ENCODE assay signal across 1 cellular context in genomic region chr19:8340341-8341096, GRCh38.
TF ChIP-seq lines count a peak whose summit lies in the region.

No MANE protein-coding gene starts in this region.

TF ChIP-seq in HepG2, 621 proteins besides CTCF, POLR2A, EP300 and RAD21 (continued from another document and continues in another):
- TF ChIP-seq SPEN (CRISPR knock-in tag; IDR thresholded peaks at IDR 0.05; ENCODE audit: low read depth) (no peak), SAFB2 (CRISPR knock-in tag; IDR thresholded peaks at IDR 0.05; ENCODE audit: borderline replicate concordance, low read depth) (no peak), MTF2 (CRISPR knock-in tag; IDR thresholded peaks at IDR 0.05; ENCODE audit: borderline replicate concordance) (no peak), ZNF101 (CRISPR knock-in tag; IDR thresholded peaks at IDR 0.05; ENCODE audit: borderline replicate concordance, low read depth) (no peak), ZNF501 (CRISPR knock-in tag; IDR thresholded peaks at IDR 0.05) (0 out of 2 replicates have a peak, but pooled peaks have one; percentile 20), CENPT (CRISPR knock-in tag; IDR thresholded peaks at IDR 0.05; ENCODE audit: low read depth) (no peak), SKI (IDR thresholded peaks at IDR 0.05; ENCODE audit: partially characterized antibody) (no peak), SP4 (CRISPR knock-in tag; IDR thresholded peaks at IDR 0.05) (peak; percentile 51; the same call in 1 of the 2 replicates), ZNF687 (CRISPR knock-in tag; IDR thresholded peaks at IDR 0.05) (peak; percentile 57), TARDBP (CRISPR knock-in tag; IDR thresholded peaks at IDR 0.05) (0 out of 2 replicates have a peak, but pooled peaks have one; percentile 20), XRCC5 (optimal IDR thresholded peaks at IDR 0.05; ENCODE audit: low read length) (peak; percentile 29), REST (IDR thresholded peaks at IDR 0.05; ENCODE audit: borderline replicate concordance in 1 of 2, low read depth in 1 of 2, low read length in 2 of 2) (no peak), SRSF4 (IDR thresholded peaks at IDR 0.05; ENCODE audit: low read depth, low read length, poor library complexity, severe bottlenecking) (no peak), CC2D1A (CRISPR knock-in tag; IDR thresholded peaks at IDR 0.05) (no peak), SAP130 (CRISPR knock-in tag; IDR thresholded peaks at IDR 0.05; ENCODE audit: low read depth) (0 out of 2 replicates have a peak, but pooled peaks have one; percentile 18), CREB3 (CRISPR knock-in tag; IDR thresholded peaks at IDR 0.05) (no peak), ZNF598 (CRISPR knock-in tag; IDR thresholded peaks at IDR 0.05; ENCODE audit: borderline replicate concordance) (no peak), ZNF333 (CRISPR knock-in tag; IDR thresholded peaks at IDR 0.05; ENCODE audit: borderline replicate concordance) (no peak), KIAA2018 (CRISPR knock-in tag; IDR thresholded peaks at IDR 0.05; ENCODE audit: borderline replicate concordance) (no peak), MATR3 (CRISPR knock-in tag; IDR thresholded peaks at IDR 0.05) (no peak), BCL6 (CRISPR knock-in tag; IDR thresholded peaks at IDR 0.05) (peak; percentile 60; the same call in 1 of the 2 replicates), GLMP (CRISPR knock-in tag; IDR thresholded peaks at IDR 0.05; ENCODE audit: borderline replicate concordance) (no peak), ZNF850 (CRISPR knock-in tag; conservative IDR thresholded peaks at IDR 0.05) (no peak), ATF4 (CRISPR knock-in tag; IDR thresholded peaks at IDR 0.05) (peak in 1 of 2 experiments; percentile 66; a peak in 2 of 4 replicates), UBTF (CRISPR knock-in tag; IDR thresholded peaks at IDR 0.05) (peak; percentile 30; the same call in 1 of the 2 replicates), TCF7L2 (IDR thresholded peaks at IDR 0.05; ENCODE audit: low read depth, low read length) (no peak), RARA (CRISPR knock-in tag; IDR thresholded peaks at IDR 0.05) (peak; percentile 54), FLYWCH1 (CRISPR knock-in tag; IDR thresholded peaks at IDR 0.05) (0 out of 2 replicates have a peak, but pooled peaks have one; percentile 40), TFAP4 (IDR thresholded peaks at IDR 0.05; ENCODE audit: borderline replicate concordance, low read depth) (peak; percentile 88), ZSCAN5A (CRISPR knock-in tag; IDR thresholded peaks at IDR 0.05; ENCODE audit: borderline replicate concordance) (no peak), ZNF335 (CRISPR knock-in tag; IDR thresholded peaks at IDR 0.05) (no peak)
